In the genomic region with DNA sequence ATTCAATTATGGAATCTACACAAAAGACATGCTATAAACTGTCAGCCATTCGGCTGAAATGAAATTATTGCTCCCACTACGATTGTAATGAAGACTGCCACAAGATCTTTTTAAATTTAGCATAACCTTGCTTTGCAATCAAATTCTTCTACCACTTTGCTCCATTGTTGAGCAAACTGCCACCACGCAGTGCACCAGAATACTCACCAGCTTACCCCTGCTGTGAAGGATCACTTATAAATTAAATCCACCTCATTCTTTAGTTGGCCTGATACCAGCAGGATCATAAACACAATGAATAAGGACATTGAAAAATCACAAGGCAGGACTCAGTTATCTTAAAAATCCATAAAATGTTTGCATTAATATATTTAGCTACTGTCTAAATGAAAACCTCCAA, we compare ENCODE assay signal across 14 cellular contexts.
DNase-seq lines count a peak whose midpoint lies in the region; TF ChIP-seq lines count a peak whose summit lies in the region.
"Had no signal": no experiment of that assay in that cellular context is flagged by ENCODE, and none has a peak within 500 bp of the region (broad histone marks: within the 10 kb centered on the region; RNA-seq: fewer than 3 reads in every experiment).

No MANE protein-coding gene starts in this region.

- H3K4me1 ChIP-seq in HEK293 (ENCODE audit: control insufficient read depth, insufficient read depth, low read length) (peaks cover 10% of the 10 kb centered on the region), neural progenitor cell (peaks cover 5% of the 10 kb centered on the region)

- H3K4me1 Mint-ChIP-seq in neural progenitor cell = peaks cover 17% of the 10 kb centered on the region
- H3K4me1 Mint-ChIP-seq: CD4-positive, CD25-positive, alpha-beta regulatory T cell; IgD-negative memory B cell had no signal

- POLR2A ChIA-PET in HEK293 (lab: Yijun Ruan, JAX) = no interaction called here

- no peak overlapping the region for H3K4me2 ChIP-seq in neural progenitor cell
- H3K4me2 ChIP-seq: BLaER1 treated with 17β-estradiol and CSF1 and Interleukin-3, amounts not matched to agents 10 nM and 100 nM; GM23338 had no signal

- no peaks in the 10 kb centered on the region for H3K79me2 ChIP-seq in neural progenitor cell (ENCODE audit: low read depth)

- no peak overlapping the region for H3K4me3 ChIP-seq in HEK293 (ENCODE audit: low read depth, low read length)
- no peak overlapping the region for H3K4me3 ChIP-seq in neural progenitor cell
- H3K4me3 ChIP-seq: BLaER1 treated with 17β-estradiol and CSF1 and Interleukin-3, amounts not matched to agents 10 nM and 100 nM; GM12878; GM23338 had no signal

- H3F3A ChIP-seq in neural progenitor cell (ENCODE audit: low read depth) = no peaks in the 10 kb centered on the region

- no peak overlapping the region for H3K4me3 Mint-ChIP-seq in neural progenitor cell
- H3K4me3 Mint-ChIP-seq: CD4-positive, CD25-positive, alpha-beta regulatory T cell; GM23338; H9; IgD-negative memory B cell had no signal

- peaks cover 15% of the 10 kb centered on the region for H3K27me3 Mint-ChIP-seq in neural progenitor cell (ENCODE audit: insufficient read depth, low read depth)

- H3K27ac ChIP-seq in HEK293 (ENCODE audit: extremely low read depth, low read depth, low read length) = no peak overlapping the region
- H3K27ac ChIP-seq in neural progenitor cell = no peak overlapping the region
- H3K27ac ChIP-seq: BLaER1 treated with 17β-estradiol and CSF1 and Interleukin-3, amounts not matched to agents 10 nM and 100 nM had no signal

- no peak overlapping the region for H2AFZ ChIP-seq in neural progenitor cell (replicated peaks)
- H2AFZ ChIP-seq: GM23338 had no signal

- H3K36me3 ChIP-seq in HEK293 (ENCODE audit: control insufficient read depth in 2 of 2, insufficient read depth in 1 of 2, low read length in 2 of 2) (no peaks in the 10 kb centered on the region), neural progenitor cell (no peaks in the 10 kb centered on the region)
- H3K36me3 ChIP-seq: BLaER1 treated with 17β-estradiol and CSF1 and Interleukin-3, amounts not matched to agents 10 nM and 100 nM had no signal

- H3K9me3 ChIP-seq in HEK293 (ENCODE audit: control insufficient read depth, insufficient read depth, low read depth, low read length) (no peaks in the 10 kb centered on the region), neural progenitor cell (ENCODE audit: low read depth) (no peaks in the 10 kb centered on the region)
- H3K9me3 ChIP-seq: BLaER1 treated with 17β-estradiol and CSF1 and Interleukin-3, amounts not matched to agents 10 nM and 100 nM had no signal

- DNase-seq in NCI-H748 (lab: John Stamatoyannopoulos, UW; ENCODE audit: unreplicated experiment) (peak; percentile 33), NCI-H748 treated with DMSO at 0.1 percent for 48 hours (lab: John Stamatoyannopoulos, UW) (no peak), NCI-H2227 treated with DMSO at 0.1 percent for 48 hours (lab: John Stamatoyannopoulos, UW) (peak; percentile 78), neural progenitor cell (ENCODE audit: low spot score) (peak; percentile 33), NCI-H774 (lab: John Stamatoyannopoulos, UW) (no peak), NCI-H82 (lab: John Stamatoyannopoulos, UW) (no peak)
- DNase-seq: CD4-positive, CD25-positive, alpha-beta regulatory T cell; DMS53; H9 had no signal

- CTCF ChIA-PET in HEK293 (lab: Yijun Ruan, JAX) = interaction anchor here (0.5 to 0.6 kb wide), 2 partner anchors 189 to 225 kb away, joined by 3 to 5 read pairs; no protein-coding TSS in a partner anchor

- no peak for TF ChIP-seq CTCF in HEK293 (tag by site-specific recombination; IDR thresholded peaks at IDR 0.05)
- TF ChIP-seq CTCF in neural progenitor cell (IDR thresholded peaks at IDR 0.05) = no peak

- no peaks in the 10 kb centered on the region for H3K36me3 Mint-ChIP-seq in neural progenitor cell
- H3K36me3 Mint-ChIP-seq: CD4-positive, CD25-positive, alpha-beta regulatory T cell had no signal

- no peaks in the 10 kb centered on the region for H3K9me3 Mint-ChIP-seq in neural progenitor cell

- H4K20me1 ChIP-seq in neural progenitor cell (ENCODE audit: low read depth) = no peaks in the 10 kb centered on the region
- H4K20me1 ChIP-seq: BLaER1 treated with 17β-estradiol and CSF1 and Interleukin-3, amounts not matched to agents 10 nM and 100 nM had no signal

- no peak overlapping the region for H3K9ac ChIP-seq in neural progenitor cell
- H3K9ac ChIP-seq: BLaER1 treated with 17β-estradiol and CSF1 and Interleukin-3, amounts not matched to agents 10 nM and 100 nM had no signal

- no peak overlapping the region for H3K27ac Mint-ChIP-seq in neural progenitor cell
- H3K27ac Mint-ChIP-seq: CD4-positive, CD25-positive, alpha-beta regulatory T cell; GM23338; IgD-negative memory B cell had no signal

- H3K27me3 ChIP-seq in neural progenitor cell = no peaks in the 10 kb centered on the region
- H3K27me3 ChIP-seq: BLaER1 treated with 17β-estradiol and CSF1 and Interleukin-3, amounts not matched to agents 10 nM and 100 nM had no signal

TF ChIP-seq in HEK293, 187 proteins besides CTCF, POLR2A, EP300 and RAD21:
- TF ChIP-seq SETDB1 (IDR thresholded peaks at IDR 0.05; ENCODE audit: insufficient read length, low read length) (no peak), ZIC2 (tag by site-specific recombination; IDR thresholded peaks at IDR 0.05) (peak; percentile 50), FEZF1 (tag by site-specific recombination; IDR thresholded peaks at IDR 0.05) (peak; percentile 13; the same call in 1 of the 2 replicates), GLIS1 (tag by site-specific recombination; IDR thresholded peaks at IDR 0.05) (0 out of 2 replicates have a peak, but pooled peaks have one; percentile 20), ZNF558 (tag by site-specific recombination; IDR thresholded peaks at IDR 0.05) (no peak), ZBTB17 (tag by site-specific recombination; IDR thresholded peaks at IDR 0.05) (no peak), ZNF791 (tag by site-specific recombination; IDR thresholded peaks at IDR 0.05) (no peak), ZNF548 (tag by site-specific recombination; IDR thresholded peaks at IDR 0.05) (no peak), ZNF184 (tag by site-specific recombination; IDR thresholded peaks at IDR 0.05) (no peak), OSR2 (tag by site-specific recombination; IDR thresholded peaks at IDR 0.05) (peak; percentile 63), HOXC10 (CRISPR knock-in tag; IDR thresholded peaks at IDR 0.05) (no peak)
- TF ChIP-seq, protein P1, sequence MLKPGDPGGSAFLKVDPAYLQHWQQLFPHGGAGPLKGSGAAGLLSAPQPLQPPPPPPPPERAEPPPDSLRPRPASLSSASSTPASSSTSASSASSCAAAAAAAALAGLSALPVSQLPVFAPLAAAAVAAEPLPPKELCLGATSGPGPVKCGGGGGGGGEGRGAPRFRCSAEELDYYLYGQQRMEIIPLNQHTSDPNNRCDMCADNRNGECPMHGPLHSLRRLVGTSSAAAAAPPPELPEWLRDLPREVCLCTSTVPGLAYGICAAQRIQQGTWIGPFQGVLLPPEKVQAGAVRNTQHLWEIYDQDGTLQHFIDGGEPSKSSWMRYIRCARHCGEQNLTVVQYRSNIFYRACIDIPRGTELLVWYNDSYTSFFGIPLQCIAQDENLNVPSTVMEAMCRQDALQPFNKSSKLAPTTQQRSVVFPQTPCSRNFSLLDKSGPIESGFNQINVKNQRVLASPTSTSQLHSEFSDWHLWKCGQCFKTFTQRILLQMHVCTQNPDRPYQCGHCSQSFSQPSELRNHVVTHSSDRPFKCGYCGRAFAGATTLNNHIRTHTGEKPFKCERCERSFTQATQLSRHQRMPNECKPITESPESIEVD (tag by site-specific recombination; IDR thresholded peaks at IDR 0.05) = 0 out of 2 replicates have a peak, but pooled peaks have one; percentile 51
- TF ChIP-seq, protein P2, sequence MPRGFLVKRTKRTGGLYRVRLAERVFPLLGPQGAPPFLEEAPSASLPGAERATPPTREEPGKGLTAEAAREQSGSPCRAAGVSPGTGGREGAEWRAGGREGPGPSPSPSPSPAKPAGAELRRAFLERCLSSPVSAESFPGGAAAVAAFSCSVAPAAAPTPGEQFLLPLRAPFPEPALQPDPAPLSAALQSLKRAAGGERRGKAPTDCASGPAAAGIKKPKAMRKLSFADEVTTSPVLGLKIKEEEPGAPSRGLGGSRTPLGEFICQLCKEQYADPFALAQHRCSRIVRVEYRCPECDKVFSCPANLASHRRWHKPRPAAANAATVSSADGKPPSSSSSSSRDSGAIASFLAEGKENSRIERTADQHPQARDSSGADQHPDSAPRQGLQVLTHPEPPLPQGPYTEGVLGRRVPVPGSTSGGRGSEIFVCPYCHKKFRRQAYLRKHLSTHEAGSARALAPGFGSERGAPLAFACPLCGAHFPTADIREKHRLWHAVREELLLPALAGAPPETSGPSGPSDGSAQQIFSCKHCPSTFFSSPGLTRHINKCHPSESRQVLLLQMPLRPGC (tag by site-specific recombination; IDR thresholded peaks at IDR 0.05) = 0 out of 2 replicates have a peak, but pooled peaks have one; percentile 31
- TF ChIP-seq, protein P3, sequence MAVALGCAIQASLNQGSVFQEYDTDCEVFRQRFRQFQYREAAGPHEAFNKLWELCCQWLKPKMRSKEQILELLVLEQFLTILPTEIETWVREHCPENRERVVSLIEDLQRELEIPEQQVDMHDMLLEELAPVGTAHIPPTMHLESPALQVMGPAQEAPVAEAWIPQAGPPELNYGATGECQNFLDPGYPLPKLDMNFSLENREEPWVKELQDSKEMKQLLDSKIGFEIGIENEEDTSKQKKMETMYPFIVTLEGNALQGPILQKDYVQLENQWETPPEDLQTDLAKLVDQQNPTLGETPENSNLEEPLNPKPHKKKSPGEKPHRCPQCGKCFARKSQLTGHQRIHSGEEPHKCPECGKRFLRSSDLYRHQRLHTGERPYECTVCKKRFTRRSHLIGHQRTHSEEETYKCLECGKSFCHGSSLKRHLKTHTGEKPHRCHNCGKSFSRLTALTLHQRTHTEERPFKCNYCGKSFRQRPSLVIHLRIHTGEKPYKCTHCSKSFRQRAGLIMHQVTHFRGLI (tag by site-specific recombination; IDR thresholded peaks at IDR 0.05) = no peak

Comparison
In these comparisons a context has a peak if more than half of its experiments do, and no peak if none do; other contexts are left out.
1. DNase-seq: peak in NCI-H748 (single experiment), NCI-H2227 treated with DMSO at 0.1 percent for 48 hours (single experiment) and neural progenitor cell (single experiment); none in NCI-H748 treated with DMSO at 0.1 percent for 48 hours (single experiment), NCI-H774 (single experiment) and NCI-H82 (single experiment).